Comparison of ENCODE assay signal across 1 cellular context in the genomic region with DNA sequence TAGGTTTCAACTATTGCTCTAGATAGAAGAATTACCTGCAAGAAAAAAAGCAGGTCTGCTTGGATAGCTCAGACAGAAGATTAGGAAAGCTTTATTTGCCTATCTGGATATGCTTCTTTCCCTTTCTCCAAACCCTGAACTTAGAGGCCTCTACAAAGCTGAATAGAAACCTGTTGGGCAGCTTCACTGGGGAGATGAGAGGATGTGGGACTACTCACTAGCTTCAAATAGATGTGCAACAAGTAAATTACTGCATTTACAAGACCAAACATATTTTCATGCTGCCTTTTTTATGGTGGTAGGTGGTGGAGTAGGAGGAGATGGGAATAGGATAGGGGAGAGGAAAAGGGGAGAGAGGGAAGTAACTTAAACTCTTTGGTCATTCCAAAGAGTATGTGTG.
TF ChIP-seq lines count a peak whose summit lies in the region.

No MANE protein-coding gene starts in this region.

TF ChIP-seq in endothelial cell of umbilical vein, 7 proteins besides CTCF, POLR2A, EP300 and RAD21 (continued from another document):
- TF ChIP-seq, protein P1, sequence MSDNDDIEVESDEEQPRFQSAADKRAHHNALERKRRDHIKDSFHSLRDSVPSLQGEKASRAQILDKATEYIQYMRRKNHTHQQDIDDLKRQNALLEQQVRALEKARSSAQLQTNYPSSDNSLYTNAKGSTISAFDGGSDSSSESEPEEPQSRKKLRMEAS (IDR thresholded peaks at IDR 0.05; ENCODE audit: insufficient read depth, insufficient read length) = no peak
- TF ChIP-seq POLR2AphosphoS5 (IDR thresholded peaks at IDR 0.05; ENCODE audit: insufficient read depth, low read depth, low read length) (no peak), JUN (IDR thresholded peaks at IDR 0.05; ENCODE audit: borderline replicate concordance, insufficient read depth, insufficient read length, low read depth) (no peak)
